15 cellular contexts compared by ENCODE assay signal in the genomic region with DNA sequence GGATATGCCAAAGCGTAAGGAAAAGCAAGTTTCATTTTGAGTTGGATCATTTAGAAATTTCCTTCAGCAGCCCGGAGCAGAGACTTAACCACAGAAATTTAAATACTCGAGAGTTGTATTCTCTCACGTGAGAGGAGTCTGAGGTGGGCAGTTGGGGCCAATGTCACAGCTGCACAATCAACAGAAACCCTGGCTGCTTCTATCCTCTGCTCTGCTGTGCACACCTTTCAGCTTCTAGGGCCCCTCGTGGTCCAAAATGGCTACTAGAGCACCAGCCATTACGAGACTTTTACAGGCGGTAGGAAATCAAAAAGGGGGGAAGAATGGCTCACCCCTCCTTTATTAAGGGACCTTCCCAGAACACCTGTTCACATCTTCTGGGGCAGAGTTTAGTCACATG.
DNase-seq lines count a peak whose midpoint lies in the region; ATAC-seq and TF ChIP-seq lines count a peak whose summit lies in the region.
"Had no signal": no experiment of that assay in that cellular context is flagged by ENCODE, and none has a peak within 500 bp of the region (broad histone marks: within the 10 kb centered on the region; RNA-seq: fewer than 3 reads in every experiment).

No MANE protein-coding gene starts in this region.

- ATAC-seq in GM19467 (IDR thresholded peaks at IDR 0.05; ENCODE audit: unreplicated experiment) (no peak), WTC11 (no peak)

- H3K4me1 Mint-ChIP-seq in WTC11: no peaks in the 10 kb centered on the region
- H3K4me1 Mint-ChIP-seq: CD4-positive, alpha-beta memory T cell had no signal

- peak; percentile 28 for DNase-seq in Jurkat, Clone E6-1 (ENCODE audit: low read depth, low spot score)
- no peak for DNase-seq in inferior parietal cortex (ENCODE audit: extremely low spot score)
- no peak for DNase-seq in WTC11 (ENCODE audit: low spot score)
- DNase-seq: ACHN; BE2C; Calu3; CD4-positive, alpha-beta memory T cell; DMS79 treated with DMSO at 0.1 percent for 48 hours; H9; IMR-90; KBM-7 had no signal

- H3K9me3 Mint-ChIP-seq in WTC11: peaks cover 3% of the 10 kb centered on the region
- H3K9me3 Mint-ChIP-seq: H9 had no signal

- no peaks in the 10 kb centered on the region for H3K36me3 Mint-ChIP-seq in WTC11
- H3K36me3 Mint-ChIP-seq: CD14-positive monocyte; CD4-positive, alpha-beta memory T cell had no signal

- peaks cover 0 to 35% (median 9%) of the 10 kb centered on the region in 11 experiments; a peak in 14 of 22 replicates for H4K20me1 ChIP-seq in BLaER1 treated with 17β-estradiol and CSF1 and Interleukin-3, amounts not matched to agents 10 nM and 100 nM
- peaks cover 12% of the 10 kb centered on the region for H4K20me1 ChIP-seq in OCI-LY3 (ENCODE audit: insufficient read depth, low read length)

- peaks cover 9% of the 10 kb centered on the region for H3K27me3 Mint-ChIP-seq in WTC11 (ENCODE audit: low read depth)

- no peak overlapping the region for H3K9ac ChIP-seq in BLaER1 treated with 17β-estradiol and CSF1 and Interleukin-3, amounts not matched to agents 10 nM and 100 nM
- no peak overlapping the region for H3K9ac ChIP-seq in OCI-LY3 (ENCODE audit: low read length)

- H3K4me1 ChIP-seq in BLaER1 treated with 17β-estradiol and CSF1 and Interleukin-3, amounts not matched to agents 10 nM and 100 nM: peaks cover 21 to 44% (median 37%) of the 10 kb centered on the region in 10 experiments
- H3K4me1 ChIP-seq in OCI-LY3 (ENCODE audit: low read length): peaks cover 20% of the 10 kb centered on the region
- H3K4me1 ChIP-seq: BE2C had no signal

- peaks cover 0 to 7% (median 0%) of the 10 kb centered on the region in 11 experiments; a peak in 1 of 22 replicates for H3K27me3 ChIP-seq in BLaER1 treated with 17β-estradiol and CSF1 and Interleukin-3, amounts not matched to agents 10 nM and 100 nM
- H3K27me3 ChIP-seq in OCI-LY3 (ENCODE audit: low read depth, low read length): peaks cover 61% of the 10 kb centered on the region
- H3K27me3 ChIP-seq: BE2C had no signal

- H3K9me3 ChIP-seq in BLaER1 treated with 17β-estradiol and CSF1 and Interleukin-3, amounts not matched to agents 10 nM and 100 nM (replicated peaks in 1 of 11): peaks cover 7 to 15% (median 10%) of the 10 kb centered on the region in 11 experiments; a peak in 20 of 22 replicates
- H3K9me3 ChIP-seq in OCI-LY3 (ENCODE audit: insufficient read depth, low read length): 0 out of 2 replicates have a peak, but pooled peaks cover 12% of the 10 kb centered on the region
- H3K9me3 ChIP-seq: BE2C had no signal

- POLR2A ChIA-PET in WTC11 (lab: Charles Lee): no interaction called here

- CTCF ChIA-PET in WTC11 (lab: Charles Lee): interaction anchor here (1.2 kb wide), 1 partner anchor 15 kb away, joined by 4 read pairs; no protein-coding TSS in a partner anchor

- no peak overlapping the region for H3K27ac Mint-ChIP-seq in WTC11
- H3K27ac Mint-ChIP-seq: CD14-positive monocyte; CD4-positive, alpha-beta memory T cell; H9 had no signal

- H3K4me3 Mint-ChIP-seq in WTC11: no peak overlapping the region
- H3K4me3 Mint-ChIP-seq: CD14-positive monocyte; CD4-positive, alpha-beta memory T cell; H9 had no signal

- TF ChIP-seq CTCF in OCI-LY3 (IDR thresholded peaks at IDR 0.05; ENCODE audit: low read depth, low read length): no peak
- TF ChIP-seq CTCF in WTC11 (IDR thresholded peaks at IDR 0.05): no peak

- no peak overlapping the region for H2AFZ ChIP-seq in OCI-LY3 (ENCODE audit: low read depth, low read length)

- H3K36me3 ChIP-seq in BLaER1 treated with 17β-estradiol and CSF1 and Interleukin-3, amounts not matched to agents 10 nM and 100 nM: peaks cover 0 to 3% (median 0%) of the 10 kb centered on the region in 11 experiments; a peak in 4 of 22 replicates
- H3K36me3 ChIP-seq in OCI-LY3 (replicated peaks; ENCODE audit: low read depth, low read length): no peaks in the 10 kb centered on the region
- H3K36me3 ChIP-seq: BE2C had no signal

- no peak overlapping the region for H3K27ac ChIP-seq in BLaER1 treated with 17β-estradiol and CSF1 and Interleukin-3, amounts not matched to agents 10 nM and 100 nM
- no peak overlapping the region for H3K27ac ChIP-seq in OCI-LY3 (ENCODE audit: low read length)

- no peak overlapping the region for H3K4me3 ChIP-seq in BLaER1 treated with 17β-estradiol and CSF1 and Interleukin-3, amounts not matched to agents 10 nM and 100 nM
- H3K4me3 ChIP-seq in Jurkat, Clone E6-1 (ENCODE audit: low read length): no peak overlapping the region
- H3K4me3 ChIP-seq in OCI-LY3 (ENCODE audit: low read length): no peak overlapping the region

- no peaks in the 10 kb centered on the region for H3K79me2 ChIP-seq in OCI-LY3 (ENCODE audit: low read length)

- peak overlapping the region; percentile 48 to 85 (median 70); a peak in 21 of 22 replicates for H3K4me2 ChIP-seq in BLaER1 treated with 17β-estradiol and CSF1 and Interleukin-3, amounts not matched to agents 10 nM and 100 nM
- H3K4me2 ChIP-seq in OCI-LY3 (ENCODE audit: low read length): peak overlapping the region; percentile 21; the same call in 1 of the 2 replicates

TF ChIP-seq in WTC11, 78 proteins besides CTCF, POLR2A, EP300 and RAD21:
- TF ChIP-seq ZNF138 (CRISPR knock-in tag; conservative IDR thresholded peaks at IDR 0.05): no peak
TF ChIP-seq in WTC11: peak in this region for 0.
